In genomic region chr17:41965694-41966375, GRCh38 we compare ENCODE assay signal across 8 cellular contexts. TPM values are rescaled to one million over a fixed set of nuclear protein-coding genes. Genes with fewer than 3 reads are reported as not detected.
A peak's percentile ranks its signal among the peaks of the same experiment; 100 is the strongest.
DNase-seq lines count a peak whose midpoint lies in the region; ATAC-seq, FAIRE-seq and TF ChIP-seq lines count a peak whose summit lies in the region.

No MANE protein-coding gene starts in this region.

- peak overlapping the region; percentile 94 for H3K27ac Mint-ChIP-seq in WTC11

- peak overlapping the region; percentile 84 for H3K4me2 ChIP-seq in A549

- no peak for TF ChIP-seq CTCF in A549 (IDR thresholded peaks at IDR 0.05)
- TF ChIP-seq CTCF in WTC11 (IDR thresholded peaks at IDR 0.05) = no peak

- CTCF ChIA-PET in A549 (lab: Yijun Ruan, JAX) = interaction anchor here (0.7 to 29.5 kb wide), 16 partner anchors 9 to 561 kb away, joined by 3 to 378 read pairs (median 4); partner anchors contain the start of genes ACLY, DHX58, DNAJC7 and HSPB9
- CTCF ChIA-PET in WTC11 (lab: Charles Lee) = interaction anchor here (0.9 to 2.6 kb wide), 16 partner anchors 8 to 562 kb away, joined by 3 to 14 read pairs (median 4); partner anchors contain the start of genes ACLY, DNAJC7, JUP and KAT2A

- no peak for FAIRE-seq in A549 (lab: Jason Lieb, UNC)

- peaks cover 12% of the 10 kb centered on the region; the same call in 2 of the 3 replicates for H3K4me1 ChIP-seq in A549

- 23% methylated on average over 17 of the region's 17 CpGs for WGBS in A549 (ENCODE audit: missing lambda C conversion rate)

- no peak for TF ChIP-seq EP300 in A549 (IDR thresholded peaks at IDR 0.05)

- H3K4me1 Mint-ChIP-seq in WTC11 = peaks cover 18% of the 10 kb centered on the region

- H3K27ac ChIP-seq in A549 = peak overlapping the region; percentile 75 to 96
- H3K27ac ChIP-seq in caudate nucleus (ENCODE audit: low read depth, low read length) = peak overlapping the region; percentile 81
- H3K27ac ChIP-seq in layer of hippocampus (ENCODE audit: low read depth, low read length) = peak overlapping the region; percentile 96

- H3K27me3 ChIP-seq in layer of hippocampus (ENCODE audit: control insufficient read depth, insufficient read depth, low read length) = no peaks in the 10 kb centered on the region

- DNase-seq in A549 (ENCODE audit: low read depth in 1 of 2, low spot score in 1 of 2) (peak; percentile 71 to 74), NCI-H1694 treated with DMSO at 0.1 percent for 48 hours (lab: John Stamatoyannopoulos, UW) (peak; percentile 46), WTC11 (ENCODE audit: low spot score) (peak; percentile 84), caudate nucleus (lab: John Stamatoyannopoulos, UW) (peak in 22 of 61 donors; percentile 16 to 70 (median 43)), occipital lobe (lab: John Stamatoyannopoulos, UW) (no peak)
- DNase-seq in stimulated activated CD4-positive, alpha-beta T cell treated with anti-CD3 and anti-CD28 coated beads, Interleukin-4, amount 100 ng/mL, for 4 hours = peak; percentile 58 to 72

- no peaks in the 10 kb centered on the region for H3K36me3 Mint-ChIP-seq in WTC11

- H3K9me3 ChIP-seq in A549 = no peaks in the 10 kb centered on the region

- H3K9me3 Mint-ChIP-seq in WTC11 = no peaks in the 10 kb centered on the region

- POLR2A ChIA-PET in A549 (lab: Yijun Ruan, JAX) = interaction anchor here (0.6 to 2.3 kb wide), 13 partner anchors 9 to 423 kb away, joined by 3 to 27 read pairs (median 4); partner anchors contain the start of genes DNAJC7, KAT2A, NKIRAS2 and ODAD4
- POLR2A ChIA-PET in WTC11 (lab: Charles Lee) = interaction anchor here (0.6 to 1.6 kb wide), 8 partner anchors 9 to 181 kb away, joined by 3 to 7 read pairs (median 3); partner anchors contain the start of genes DNAJC7, NKIRAS2 and ODAD4

- TF ChIP-seq POLR2A in A549 (IDR thresholded peaks at IDR 0.05; ENCODE audit: low read length) = no peak

- no peak for TF ChIP-seq RAD21 in A549 (conservative IDR thresholded peaks at IDR 0.05 in 1 of 2, IDR thresholded peaks at IDR 0.05 in 1 of 2)

- ATAC-seq in A549 (peak; percentile 52 to 67), GM19463 (IDR thresholded peaks at IDR 0.05; ENCODE audit: unreplicated experiment) (peak; percentile 49), WTC11 (peak; percentile 82)

- peak overlapping the region; percentile 79 for H3K4me3 ChIP-seq in A549

- peaks cover 11% of the 10 kb centered on the region for H3K27me3 Mint-ChIP-seq in WTC11 (ENCODE audit: low read depth)

- H3K4me3 Mint-ChIP-seq in WTC11 = peak overlapping the region; percentile 84

TF ChIP-seq in A549, 52 proteins besides CTCF, POLR2A, EP300 and RAD21 (continues in another document):
- TF ChIP-seq ZNF302 (CRISPR knock-in tag; IDR thresholded peaks at IDR 0.05) (no peak), BHLHE40 (IDR thresholded peaks at IDR 0.05; ENCODE audit: low read depth, low read length) (no peak), HES2 (IDR thresholded peaks at IDR 0.05) (no peak), CHD2 (IDR thresholded peaks at IDR 0.05; ENCODE audit: low read length, partially characterized antibody) (no peak), RFX5 (IDR thresholded peaks at IDR 0.05) (no peak), HDAC2 (IDR thresholded peaks at IDR 0.05) (no peak), EHMT2 (IDR thresholded peaks at IDR 0.05; ENCODE audit: low read depth) (no peak), TP53 (CRISPR knock-in tag; IDR thresholded peaks at IDR 0.05) (no peak), CHD4 (IDR thresholded peaks at IDR 0.05; ENCODE audit: borderline replicate concordance) (no peak), MAX (IDR thresholded peaks at IDR 0.05) (no peak), SMC3 (IDR thresholded peaks at IDR 0.05) (no peak)
- TF ChIP-seq, protein P1, sequence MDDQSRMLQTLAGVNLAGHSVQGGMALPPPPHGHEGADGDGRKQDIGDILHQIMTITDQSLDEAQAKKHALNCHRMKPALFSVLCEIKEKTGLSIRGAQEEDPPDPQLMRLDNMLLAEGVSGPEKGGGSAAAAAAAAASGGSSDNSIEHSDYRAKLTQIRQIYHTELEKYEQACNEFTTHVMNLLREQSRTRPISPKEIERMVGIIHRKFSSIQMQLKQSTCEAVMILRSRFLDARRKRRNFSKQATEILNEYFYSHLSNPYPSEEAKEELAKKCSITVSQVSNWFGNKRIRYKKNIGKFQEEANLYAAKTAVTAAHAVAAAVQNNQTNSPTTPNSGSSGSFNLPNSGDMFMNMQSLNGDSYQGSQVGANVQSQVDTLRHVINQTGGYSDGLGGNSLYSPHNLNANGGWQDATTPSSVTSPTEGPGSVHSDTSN (IDR thresholded peaks at IDR 0.05) = no peak

TF ChIP-seq in WTC11, 78 proteins besides CTCF, POLR2A, EP300 and RAD21:
- TF ChIP-seq SP1 (CRISPR knock-in tag; conservative IDR thresholded peaks at IDR 0.05) (0 out of 2 replicates have a peak, but pooled peaks have one; percentile 37), ERG (CRISPR knock-in tag; IDR thresholded peaks at IDR 0.05) (no peak), ZBTB21 (CRISPR knock-in tag; IDR thresholded peaks at IDR 0.05; ENCODE audit: borderline replicate concordance) (0 out of 2 replicates have a peak, but pooled peaks have one; percentile 37), ZNF423 (CRISPR knock-in tag; IDR thresholded peaks at IDR 0.05) (peak; percentile 68), SMAD3 (CRISPR knock-in tag; IDR thresholded peaks at IDR 0.05; ENCODE audit: borderline replicate concordance) (no peak)

RNA-seq across cellular contexts. Expression of gene CNP, which starts 0.8 kb away (rescaled TPM):
- 38.6 and 49.8 TPM in 2 replicates for polyA plus RNA-seq in A549 (2011; rRNA removed)
- polyA plus RNA-seq in A549 (2012; cell fraction: cytosol; rRNA removed) = 42.8 and 51.2 TPM in 2 replicates
- polyA plus RNA-seq in A549 (2012; cell fraction: nucleus; rRNA removed) = 57.8 and 66.7 TPM in 2 replicates
- 113 to 118 TPM (median 116 TPM) in 3 replicates for polyA plus RNA-seq in A549 (2017; fragmentation: RNase III; extraction: RNeasy Plus Mini Kit Qiagen cat#74134 plus additional on column Dnase treatment)
- polyA minus RNA-seq in A549 (2011; rRNA and poly(A)+ RNA removed) = 133 and 161 TPM in 2 replicates
- 52.5 to 54.2 TPM (median 53.9 TPM) in 3 replicates for total RNA-seq in WTC11 (2021)
- 40.7 TPM for total RNA-seq in occipital lobe

RNA-seq across cellular contexts. Expression of gene ODAD4, which starts 35.4 kb away (rescaled TPM):
- polyA plus RNA-seq in A549 (2011; rRNA removed) (2.0 and 2.3 TPM in 2 replicates), A549 (2017; fragmentation: RNase III; extraction: RNeasy Plus Mini Kit Qiagen cat#74134 plus additional on column Dnase treatment) (2.2 to 2.5 TPM (median 2.3 TPM) in 3 replicates)
- 0.47 and 0.56 TPM in 2 replicates for polyA plus RNA-seq in A549 (2012; cell fraction: cytosol; rRNA removed)
- polyA plus RNA-seq in A549 (2012; cell fraction: nucleus; rRNA removed) = 0.64 and 0.80 TPM in 2 replicates
- polyA minus RNA-seq in A549 (2011; rRNA and poly(A)+ RNA removed) = 2.8 TPM in 2 replicates
- total RNA-seq in WTC11 (2021) (1.2 to 2.1 TPM (median 1.9 TPM) in 3 replicates), occipital lobe (1.6 TPM)

RNA-seq across cellular contexts. Expression of gene ACLY, which starts 47.1 kb away (rescaled TPM):
- 367 and 376 TPM in 2 replicates for polyA plus RNA-seq in A549 (2011; rRNA removed)
- 262 and 313 TPM in 2 replicates for polyA plus RNA-seq in A549 (2012; cell fraction: cytosol; rRNA removed)
- polyA plus RNA-seq in A549 (2012; cell fraction: nucleus; rRNA removed) = 414 and 459 TPM in 2 replicates
- polyA plus RNA-seq in A549 (2017; fragmentation: RNase III; extraction: RNeasy Plus Mini Kit Qiagen cat#74134 plus additional on column Dnase treatment) = 337 to 355 TPM (median 344 TPM) in 3 replicates
- polyA minus RNA-seq in A549 (2011; rRNA and poly(A)+ RNA removed) = 672 and 786 TPM in 2 replicates
- 312 to 350 TPM (median 316 TPM) in 3 replicates for total RNA-seq in WTC11 (2021)
- 118 TPM for total RNA-seq in occipital lobe

RNA-seq across cellular contexts. Expression of gene DNAJC7, which starts 51.4 kb away (rescaled TPM):
- 95.3 and 116 TPM in 2 replicates for polyA plus RNA-seq in A549 (2011; rRNA removed)
- polyA plus RNA-seq in A549 (2012; cell fraction: cytosol; rRNA removed) = 48.6 and 54.5 TPM in 2 replicates
- 18.1 and 33.8 TPM in 2 replicates for polyA plus RNA-seq in A549 (2012; cell fraction: nucleus; rRNA removed)
- 140 to 161 TPM (median 148 TPM) in 3 replicates for polyA plus RNA-seq in A549 (2017; fragmentation: RNase III; extraction: RNeasy Plus Mini Kit Qiagen cat#74134 plus additional on column Dnase treatment)
- 71.3 and 71.5 TPM in 2 replicates for polyA minus RNA-seq in A549 (2011; rRNA and poly(A)+ RNA removed)
- 111 to 140 TPM (median 114 TPM) in 3 replicates for total RNA-seq in WTC11 (2021)
- total RNA-seq in occipital lobe = 78.0 TPM

RNA-seq across cellular contexts. Expression of gene NKIRAS2, which starts 54.1 kb away (rescaled TPM):
- 52.2 and 54.3 TPM in 2 replicates for polyA plus RNA-seq in A549 (2011; rRNA removed)
- polyA plus RNA-seq in A549 (2012; cell fraction: cytosol; rRNA removed) = 65.0 and 77.2 TPM in 2 replicates
- polyA plus RNA-seq in A549 (2012; cell fraction: nucleus; rRNA removed) = 46.1 and 47.2 TPM in 2 replicates
- polyA plus RNA-seq in A549 (2017; fragmentation: RNase III; extraction: RNeasy Plus Mini Kit Qiagen cat#74134 plus additional on column Dnase treatment) = 44.1 to 48.0 TPM (median 45.2 TPM) in 3 replicates
- 37.4 and 42.0 TPM in 2 replicates for polyA minus RNA-seq in A549 (2011; rRNA and poly(A)+ RNA removed)
- 31.9 to 37.3 TPM (median 36.1 TPM) in 3 replicates for total RNA-seq in WTC11 (2021)
- 31.5 TPM for total RNA-seq in occipital lobe
